In the genomic region with DNA sequence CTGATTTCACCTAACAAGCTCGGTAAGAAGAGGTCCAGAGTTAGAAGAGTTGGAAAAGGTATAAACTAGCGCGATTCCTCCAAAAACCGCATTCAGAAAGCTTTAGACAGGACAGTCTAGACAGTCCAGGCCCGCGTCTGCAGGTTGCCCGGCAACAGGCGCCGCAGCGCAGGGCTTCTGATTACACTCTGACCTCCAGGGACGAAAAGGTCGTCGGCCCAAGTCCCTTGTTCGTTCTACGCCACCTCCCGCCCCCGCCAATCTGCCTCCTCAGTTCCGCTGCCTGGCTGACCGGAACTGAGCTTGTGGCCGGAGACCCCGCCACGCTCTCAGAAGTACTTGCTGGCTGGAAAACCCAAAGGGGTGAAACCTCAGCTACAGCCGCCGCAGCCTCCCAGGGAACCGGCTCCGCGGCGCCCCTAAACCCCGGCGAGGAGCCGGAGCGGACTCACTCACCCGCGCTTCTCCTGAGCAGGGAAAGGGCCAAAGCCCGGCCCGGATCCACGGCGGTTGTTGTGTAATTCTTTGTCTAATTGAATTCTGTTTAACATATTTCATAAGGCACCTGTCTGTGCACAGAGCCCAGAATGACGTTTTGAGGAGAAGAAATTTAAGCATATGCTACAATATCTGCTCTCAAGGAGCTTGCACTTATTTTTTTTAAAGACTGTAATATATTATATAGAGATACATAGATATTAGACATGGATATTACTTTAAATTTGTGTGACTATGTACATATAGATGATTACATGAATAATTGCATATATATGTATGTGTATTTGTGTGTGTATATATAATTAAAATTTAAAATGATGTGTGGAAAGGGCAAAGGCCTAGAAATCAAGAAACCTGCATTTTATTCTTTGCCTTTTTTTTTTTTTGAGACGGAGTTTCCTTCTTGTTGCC, we compare ENCODE assay signal across 7 cellular contexts. TPM values are rescaled to one million over a fixed set of nuclear protein-coding genes. Genes with fewer than 3 reads are reported as not detected.
DNase-seq lines count a peak whose midpoint lies in the region; ATAC-seq and TF ChIP-seq lines count a peak whose summit lies in the region.

A gene (minus strand): TSS at position 407 of the 909 bp plus-strand sequence. CDS start 3,826 bp downstream, outside the sequence.

- in situ Hi-C loops in astrocyte of the cerebellum (cut with HindIII; ENCODE audit: low sequenced_read_pairs): no loop called here

- ATAC-seq in GM18498 (IDR thresholded peaks at IDR 0.05; ENCODE audit: unreplicated experiment) (peak; percentile 89), HG02798 (IDR thresholded peaks at IDR 0.05; ENCODE audit: poor library complexity, unreplicated experiment) (peak; percentile 91)

- peak within 1 kb of the TSS; percentile 66 for H3K4me3 ChIP-seq in astrocyte of the cerebellum (ENCODE audit: low read depth, low read length)

- TF ChIP-seq CTCF in astrocyte of the cerebellum (IDR thresholded peaks at IDR 0.05; ENCODE audit: low read depth, low read length, missing control alignments): no peak

- DNase-seq in NCI-H1417 (lab: John Stamatoyannopoulos, UW) (peak; percentile 89 to 98 (median 97)), T-helper 2 cell (peak; percentile 29 to 73 (median 51)), astrocyte of the cerebellum (ENCODE audit: low read depth) (peak; percentile 69), hypothalamus (lab: John Stamatoyannopoulos, UW) (peak in 50 of 51 donors; percentile 16 to 90 (median 68)), renal cortical epithelial cell (ENCODE audit: low read depth) (peak; percentile 66)

RNA-seq across cellular contexts. Expression of the gene that starts here (rescaled TPM):
- 0.87 and 11.6 TPM in 2 replicates for total RNA-seq in renal cortical epithelial cell

Comparison
In these comparisons a context has a peak if more than half of its experiments do, and no peak if none do; other contexts are left out.
1. Peak in every context shown above with its lines: DNase-seq, ATAC-seq and H3K4me3 ChIP-seq.